21 cellular contexts compared by ENCODE assay signal in genomic region chr16:2350500-2350899, GRCh38.
"Had no signal": no experiment of that assay in that cellular context is flagged by ENCODE, and none has a peak within 500 bp of the region (broad histone marks: within the 10 kb centered on the region; RNA-seq: fewer than 3 reads in every experiment).

No MANE protein-coding gene starts in this region.

- H3K27me3 ChIP-seq: body of pancreas had no signal

- H3K4me1 ChIP-seq: body of pancreas had no signal

- H3K27ac ChIP-seq: body of pancreas had no signal

- H3K4me3 ChIP-seq: body of pancreas had no signal

- H3K4me1 Mint-ChIP-seq: activated B cell treated with CpG ODN at 0.5 μM for 24 hours; activated CD4-positive, alpha-beta T cell treated with anti-CD3 and anti-CD28 coated beads, Interleukin-2, amount 10 ng/mL, durations not matched to agents 24 days and 14 days had no signal

- DNase-seq: activated B cell treated with CpG ODN at 0.5 μM for 24 hours; activated CD4-positive, alpha-beta T cell treated with anti-CD3 and anti-CD28 coated beads for 1 hour; activated CD4-positive, alpha-beta T cell treated with anti-CD3 and anti-CD28 coated beads, Interleukin-2, amount 10 ng/mL, durations not matched to agents 24 days and 14 days; activated CD4-positive, alpha-beta T cell treated with anti-CD3 and anti-CD28 coated beads, Interleukin-2, amount 50 U/mL, for 48 hours; activated naive CD4-positive, alpha-beta T cell treated with anti-CD3 and anti-CD28 coated beads, Interleukin-2, amount 50 U/mL, for 16 hours; activated T-cell treated with anti-CD3 and anti-CD28 coated beads for 4 hours; activated T-cell treated with anti-CD3 and anti-CD28 coated beads, Interleukin-2, amount 50 U/mL, for 72 hours; aorta; body of pancreas; central memory CD4-positive, alpha-beta T cell; KG1; NCI-H1092; NCI-H1417; NCI-H1930; NCI-H2171 treated with DMSO at 0.1 percent for 48 hours; NCI-H510A treated with DMSO at 0.1 percent for 48 hours; NCI-H69; SIG-M5; T-helper 17 cell; T-helper 9 cell had no signal

- H3K27ac Mint-ChIP-seq: activated B cell treated with CpG ODN at 0.5 μM for 24 hours; activated CD4-positive, alpha-beta T cell treated with anti-CD3 and anti-CD28 coated beads, Interleukin-2, amount 10 ng/mL, durations not matched to agents 24 days and 14 days; activated T-cell treated with anti-CD3 and anti-CD28 coated beads, Interleukin-2, amount 50 U/mL, for 72 hours; activated T-helper 2 cell treated with anti-CD3 and anti-CD28 coated beads, Interferon-gamma antibody, Interleukin-2, Interleukin-4, amounts not matched to agents 10 μg/mL and 5 μg/mL and 100 μg/mL, durations not matched to agents 14 hours and 24 hours and 36 hours; T-helper 17 cell had no signal

- H3K9me3 Mint-ChIP-seq: activated B cell treated with CpG ODN at 0.5 μM for 24 hours; activated CD4-positive, alpha-beta T cell treated with anti-CD3 and anti-CD28 coated beads, Interleukin-2, amount 10 ng/mL, durations not matched to agents 24 days and 14 days; activated T-cell treated with anti-CD3 and anti-CD28 coated beads, Interleukin-2, amount 50 U/mL, for 72 hours; activated T-helper 2 cell treated with anti-CD3 and anti-CD28 coated beads, Interferon-gamma antibody, Interleukin-2, Interleukin-4, amounts not matched to agents 10 μg/mL and 5 μg/mL and 100 μg/mL, durations not matched to agents 14 hours and 24 hours and 36 hours had no signal

- ATAC-seq: activated T-cell treated with anti-CD3 and anti-CD28 coated beads, Interleukin-2, amount 50 U/mL, for 72 hours; body of pancreas; T-helper 17 cell had no signal

- H3K4me3 Mint-ChIP-seq: activated B cell treated with CpG ODN at 0.5 μM for 24 hours; activated CD4-positive, alpha-beta T cell treated with anti-CD3 and anti-CD28 coated beads, Interleukin-2, amount 10 ng/mL, durations not matched to agents 24 days and 14 days; activated T-cell treated with anti-CD3 and anti-CD28 coated beads, Interleukin-2, amount 50 U/mL, for 72 hours; T-helper 17 cell had no signal

- H3K9me3 ChIP-seq: body of pancreas had no signal
